15 cellular contexts compared by ENCODE assay signal in genomic region chr5:160054831-160055230, GRCh38. TPM values are rescaled to one million over a fixed set of nuclear protein-coding genes. Genes with fewer than 3 reads are reported as not detected.
DNase-seq lines count a peak whose midpoint lies in the region; ATAC-seq and TF ChIP-seq lines count a peak whose summit lies in the region.
"Had no signal": no experiment of that assay in that cellular context is flagged by ENCODE, and none has a peak within 500 bp of the region (broad histone marks: within the 10 kb centered on the region; RNA-seq: fewer than 3 reads in every experiment).

No MANE protein-coding gene starts in this region.

- no peak overlapping the region for H3K4me3 ChIP-seq in hepatocyte
- H3K4me3 ChIP-seq: cardiac muscle cell, pancreas had no signal

- H3K79me2 ChIP-seq in hepatocyte = no peaks in the 10 kb centered on the region

- no peaks in the 10 kb centered on the region for H3K27me3 Mint-ChIP-seq in activated T-helper 17 cell treated with anti-CD3 and anti-CD28 coated beads, Interleukin-2, amount 50 U/mL, for 72 hours
- H3K27me3 Mint-ChIP-seq: activated naive CD4-positive, alpha-beta T cell treated with anti-CD3 and anti-CD28 coated beads, Interleukin-2, amount 50 U/mL, for 24 hours; effector memory CD8-positive, alpha-beta T cell had no signal

- no peaks in the 10 kb centered on the region for H4K20me1 ChIP-seq in hepatocyte (ENCODE audit: insufficient read depth, poor library complexity, severe bottlenecking)

- ATAC-seq in activated T-helper 17 cell treated with anti-CD3 and anti-CD28 coated beads, Interleukin-2, amount 50 U/mL, for 72 hours (replicated peaks) = no peak
- ATAC-seq in HG03565 (IDR thresholded peaks at IDR 0.05; ENCODE audit: unreplicated experiment) (no peak), GM18868 (IDR thresholded peaks at IDR 0.05; ENCODE audit: unreplicated experiment) (no peak), HG03175 (IDR thresholded peaks at IDR 0.05; ENCODE audit: unreplicated experiment) (no peak)
- ATAC-seq: effector memory CD8-positive, alpha-beta T cell had no signal

- H3K4me1 ChIP-seq in hepatocyte (ENCODE audit: insufficient read depth) = no peaks in the 10 kb centered on the region
- H3K4me1 ChIP-seq: pancreas had no signal

- H3K9me3 ChIP-seq in hepatocyte (ENCODE audit: low read depth) = no peaks in the 10 kb centered on the region
- H3K9me3 ChIP-seq: pancreas had no signal

- no peaks in the 10 kb centered on the region for H3K27me3 ChIP-seq in hepatocyte
- H3K27me3 ChIP-seq: cardiac muscle cell, pancreas had no signal

- no peak for TF ChIP-seq CTCF in hepatocyte (IDR thresholded peaks at IDR 0.05; ENCODE audit: poor library complexity)

- no peaks in the 10 kb centered on the region for H3K9me3 Mint-ChIP-seq in activated T-helper 17 cell treated with anti-CD3 and anti-CD28 coated beads, Interleukin-2, amount 50 U/mL, for 72 hours
- H3K9me3 Mint-ChIP-seq: activated naive CD4-positive, alpha-beta T cell treated with anti-CD3 and anti-CD28 coated beads, Interleukin-2, amount 50 U/mL, for 24 hours; effector memory CD8-positive, alpha-beta T cell had no signal

- no peak overlapping the region for H3K4me3 Mint-ChIP-seq in activated T-helper 17 cell treated with anti-CD3 and anti-CD28 coated beads, Interleukin-2, amount 50 U/mL, for 72 hours
- H3K4me3 Mint-ChIP-seq: activated naive CD4-positive, alpha-beta T cell treated with anti-CD3 and anti-CD28 coated beads, Interleukin-2, amount 50 U/mL, for 24 hours; effector memory CD8-positive, alpha-beta T cell had no signal

- DNase-seq in AG08395 (ENCODE audit: low spot score) (peak; percentile 73), HK-2 (ENCODE audit: unreplicated experiment) (peak; percentile 20), T1000 (lab: John Stamatoyannopoulos, UW) (peak; percentile 9), hepatocyte (ENCODE audit: low spot score) (peak; percentile 65)
- DNase-seq: activated CD4-positive, CD25-positive, alpha-beta regulatory T cell; activated CD8-positive, alpha-beta memory T cell treated with anti-CD3 and anti-CD28 coated beads, Interleukin-2, amount 50 U/mL, for 4 hours; effector memory CD8-positive, alpha-beta T cell; NCI-H2171; pancreas had no signal

- H3K36me3 Mint-ChIP-seq in activated T-helper 17 cell treated with anti-CD3 and anti-CD28 coated beads, Interleukin-2, amount 50 U/mL, for 72 hours (ENCODE audit: low read depth) = peaks cover 100% of the 10 kb centered on the region

- H3K9me2 ChIP-seq in hepatocyte (replicated peaks; ENCODE audit: insufficient read depth) = no peaks in the 10 kb centered on the region

- 91% methylated on average over 2 of the region's 2 CpGs for WGBS in hepatocyte (ENCODE audit: low lambda C conversion rate, missing lambda C conversion rate)

- no peak overlapping the region for H3K27ac Mint-ChIP-seq in activated T-helper 17 cell treated with anti-CD3 and anti-CD28 coated beads, Interleukin-2, amount 50 U/mL, for 72 hours
- H3K27ac Mint-ChIP-seq: activated naive CD4-positive, alpha-beta T cell treated with anti-CD3 and anti-CD28 coated beads, Interleukin-2, amount 50 U/mL, for 24 hours had no signal

- H3K4me1 Mint-ChIP-seq in activated T-helper 17 cell treated with anti-CD3 and anti-CD28 coated beads, Interleukin-2, amount 50 U/mL, for 72 hours = peaks cover 5% of the 10 kb centered on the region
- H3K4me1 Mint-ChIP-seq: activated naive CD4-positive, alpha-beta T cell treated with anti-CD3 and anti-CD28 coated beads, Interleukin-2, amount 50 U/mL, for 24 hours had no signal

- H2AFZ ChIP-seq in hepatocyte = no peak overlapping the region

- H3K27ac ChIP-seq in hepatocyte = peak overlapping the region; percentile 24
- H3K27ac ChIP-seq: cardiac muscle cell, pancreas had no signal

- H3K36me3 ChIP-seq in hepatocyte (replicated peaks; ENCODE audit: insufficient read depth, low read depth) = no peaks in the 10 kb centered on the region

- no peak overlapping the region for H3K4me2 ChIP-seq in hepatocyte

RNA-seq across cellular contexts. Expression of gene TTC1, which starts 45.9 kb away (rescaled TPM):
- 41.8 and 46.9 TPM in 2 replicates for total RNA-seq in hepatocyte
- 50.2 and 57.3 TPM in 2 replicates for polyA plus RNA-seq in hepatocyte
- 10 to 100 TPM; 46.9 to 56.4 TPM for total RNA-seq in activated T-helper 17 cell treated with anti-CD3 and anti-CD28 coated beads, Interleukin-2, amount 50 U/mL, for 72 hours

Comparison
In these comparisons a context has a peak if more than half of its experiments do, and no peak if none do; other contexts are left out.
1. DNase-seq: peak in every context shown above with its lines; median percentile 73 in AG08395; 65 in hepatocyte; 20 in HK-2; 9 in T1000.